In genomic region chr19:3987619-3988371, GRCh38 we compare ENCODE assay signal across 8 cellular contexts. TPM values are rescaled to one million over a fixed set of nuclear protein-coding genes. Genes with fewer than 3 reads are reported as not detected.
DNase-seq lines count a peak whose midpoint lies in the region; ATAC-seq and TF ChIP-seq lines count a peak whose summit lies in the region.

No MANE protein-coding gene starts in this region.

- TF ChIP-seq CTCF in left lung (IDR thresholded peaks at IDR 0.05), result peak; percentile 85 to 96

- H3K36me3 Mint-ChIP-seq in activated CD4-positive, alpha-beta T cell treated with anti-CD3 and anti-CD28 coated beads, Interleukin-2, amount 10 ng/mL, durations not matched to agents 24 days and 14 days (ENCODE audit: low read depth), result peaks cover 25% of the 10 kb centered on the region

- intact Hi-C loops in activated CD4-positive, alpha-beta T cell treated with anti-CD3 and anti-CD28 coated beads, Interleukin-2, amount 10 ng/mL, durations not matched to agents 24 days and 14 days (cut with micrococcal nuclease), result loop anchor here (2.0 to 5.0 kb wide), 4 partner anchors 79 to 225 kb away; partner anchors contain the start of genes APBA3, MRPL54 and ZBTB7A
- intact Hi-C loops in left lung (cut with DNase I), result no loop called here

- DNase-seq in DMS79 (lab: John Stamatoyannopoulos, UW), result peak; percentile 79
- peak; percentile 56 for DNase-seq in NCI-H524 treated with DMSO at 0.1 percent for 48 hours (lab: John Stamatoyannopoulos, UW)
- peak; percentile 96 for DNase-seq in activated CD4-positive, alpha-beta T cell treated with anti-CD3 and anti-CD28 coated beads, Interleukin-2, amount 10 ng/mL, durations not matched to agents 24 days and 14 days
- DNase-seq in left lung, result peak; percentile 90 to 96
- DNase-seq in stimulated activated CD4-positive, alpha-beta T cell treated with anti-CD3 and anti-CD28 coated beads, Interleukin-2, amount 100 ng/mL, for 4 hours (ENCODE audit: low read depth), result peak; percentile 81

- H3K36me3 ChIP-seq in left lung, result peaks cover 0 to 16% of the 10 kb centered on the region in 2 donors

- H3K27ac Mint-ChIP-seq in activated CD4-positive, alpha-beta T cell treated with anti-CD3 and anti-CD28 coated beads, Interleukin-2, amount 10 ng/mL, durations not matched to agents 24 days and 14 days, result peak overlapping the region; percentile 86

- H3K9me3 ChIP-seq in left lung, result no peaks in the 10 kb centered on the region

- H3K9me3 Mint-ChIP-seq in activated CD4-positive, alpha-beta T cell treated with anti-CD3 and anti-CD28 coated beads, Interleukin-2, amount 10 ng/mL, durations not matched to agents 24 days and 14 days, result peaks cover 3% of the 10 kb centered on the region

- H3K27ac ChIP-seq in cingulate gyrus (ENCODE audit: low read depth, low read length) (peak overlapping the region; percentile 47), left lung (no peak overlapping the region)

- H3K4me3 Mint-ChIP-seq in activated CD4-positive, alpha-beta T cell treated with anti-CD3 and anti-CD28 coated beads, Interleukin-2, amount 10 ng/mL, durations not matched to agents 24 days and 14 days, result peak overlapping the region; percentile 94

- ATAC-seq in HG03439 (IDR thresholded peaks at IDR 0.05; ENCODE audit: unreplicated experiment) (peak; percentile 36), left lung (peak; percentile 63), GM18858 (IDR thresholded peaks at IDR 0.05; ENCODE audit: unreplicated experiment) (no peak)

- no peaks in the 10 kb centered on the region for H3K27me3 Mint-ChIP-seq in activated CD4-positive, alpha-beta T cell treated with anti-CD3 and anti-CD28 coated beads, Interleukin-2, amount 10 ng/mL, durations not matched to agents 24 days and 14 days

- no peaks in the 10 kb centered on the region for H3K27me3 ChIP-seq in left lung

- peak overlapping the region in 1 of 2 donors; percentile 94 for H3K4me3 ChIP-seq in left lung

- peaks cover 29% of the 10 kb centered on the region for H3K4me1 Mint-ChIP-seq in activated CD4-positive, alpha-beta T cell treated with anti-CD3 and anti-CD28 coated beads, Interleukin-2, amount 10 ng/mL, durations not matched to agents 24 days and 14 days

- H3K4me1 ChIP-seq in left lung, result peaks cover 20 to 47% of the 10 kb centered on the region in 2 donors

RNA-seq across cellular contexts. Expression of gene EEF2, which starts 2.5 kb away (rescaled TPM):
- total RNA-seq in activated CD4-positive, alpha-beta T cell treated with anti-CD3 and anti-CD28 coated beads, Interleukin-2, amount 10 ng/mL, durations not matched to agents 24 days and 14 days, result 2,394 and 2,438 TPM in 2 replicates
- 1,000 to 10,000 TPM; 1,865 to 2,064 TPM for total RNA-seq in left lung

RNA-seq across cellular contexts. Expression of gene DAPK3, which starts 16.9 kb away (rescaled TPM):
- 45.6 and 46.7 TPM in 2 replicates for total RNA-seq in activated CD4-positive, alpha-beta T cell treated with anti-CD3 and anti-CD28 coated beads, Interleukin-2, amount 10 ng/mL, durations not matched to agents 24 days and 14 days
- total RNA-seq in left lung, result 10 to 100 TPM; 62.1 to 70.7 TPM

RNA-seq across cellular contexts. Expression of gene PIAS4, which starts 19.7 kb away (rescaled TPM):
- 32.2 and 33.2 TPM in 2 replicates for total RNA-seq in activated CD4-positive, alpha-beta T cell treated with anti-CD3 and anti-CD28 coated beads, Interleukin-2, amount 10 ng/mL, durations not matched to agents 24 days and 14 days
- 10 to 100 TPM; 24.3 to 26.9 TPM for total RNA-seq in left lung

RNA-seq across cellular contexts. Expression of gene NMRK2, which starts 54.9 kb away (rescaled TPM):
- not detected in 2 replicates for total RNA-seq in activated CD4-positive, alpha-beta T cell treated with anti-CD3 and anti-CD28 coated beads, Interleukin-2, amount 10 ng/mL, durations not matched to agents 24 days and 14 days
- total RNA-seq in left lung, result under 1 TPM; 0.32 to 0.50 TPM
